1 cellular context compared by ENCODE assay signal in genomic region chr2:47174731-47175361, GRCh38.
TF ChIP-seq lines count a peak whose summit lies in the region.

No MANE protein-coding gene starts in this region.

TF ChIP-seq in K562, 482 proteins besides CTCF, POLR2A, EP300 and RAD21 (continued from another document):
- TF ChIP-seq BCLAF1 (IDR thresholded peaks at IDR 0.05; ENCODE audit: borderline replicate concordance in 1 of 2, control insufficient read depth in 1 of 2, low read depth in 2 of 2, low read length in 1 of 2) (no peak), SETDB1 (IDR thresholded peaks at IDR 0.05; ENCODE audit: low read length) (no peak), SRF (CRISPR knock-in tag; IDR thresholded peaks at IDR 0.05) (no peak), SMARCA4 (IDR thresholded peaks at IDR 0.05) (no peak), ZNF274 (IDR thresholded peaks at IDR 0.05; ENCODE audit: borderline replicate concordance, low read depth, low read length) (0 out of 2 replicates have a peak, but pooled peaks have one; percentile 16), PKNOX1 (IDR thresholded peaks at IDR 0.05) (no peak), CEBPB (tag; IDR thresholded peaks at IDR 0.05) (no peak), DPF2 (IDR thresholded peaks at IDR 0.05) (0 out of 2 replicates have a peak, but pooled peaks have one; percentile 16), SIN3A (IDR thresholded peaks at IDR 0.05; ENCODE audit: borderline replicate concordance in 2 of 2, control insufficient read depth in 1 of 2, low read depth in 2 of 2, low read length in 2 of 2) (peak in 1 of 2 experiments; percentile 49; a peak in 2 of 4 replicates), EGR1 (conservative IDR thresholded peaks at IDR 0.05) (peak; percentile 59), FOXK2 (conservative IDR thresholded peaks at IDR 0.05 in 1 of 2, IDR thresholded peaks at IDR 0.05 in 1 of 2; ENCODE audit: low read depth in 2 of 2) (0 out of 4 replicates have a peak, but pooled peaks of 1 of the 2 experiments have one; percentile 15), POLR2B (IDR thresholded peaks at IDR 0.05; ENCODE audit: low read depth, partially characterized antibody) (no peak), ZNF280B (CRISPR knock-in tag; IDR thresholded peaks at IDR 0.05) (no peak), EP400 (IDR thresholded peaks at IDR 0.05) (no peak)
- TF ChIP-seq, protein P1, sequence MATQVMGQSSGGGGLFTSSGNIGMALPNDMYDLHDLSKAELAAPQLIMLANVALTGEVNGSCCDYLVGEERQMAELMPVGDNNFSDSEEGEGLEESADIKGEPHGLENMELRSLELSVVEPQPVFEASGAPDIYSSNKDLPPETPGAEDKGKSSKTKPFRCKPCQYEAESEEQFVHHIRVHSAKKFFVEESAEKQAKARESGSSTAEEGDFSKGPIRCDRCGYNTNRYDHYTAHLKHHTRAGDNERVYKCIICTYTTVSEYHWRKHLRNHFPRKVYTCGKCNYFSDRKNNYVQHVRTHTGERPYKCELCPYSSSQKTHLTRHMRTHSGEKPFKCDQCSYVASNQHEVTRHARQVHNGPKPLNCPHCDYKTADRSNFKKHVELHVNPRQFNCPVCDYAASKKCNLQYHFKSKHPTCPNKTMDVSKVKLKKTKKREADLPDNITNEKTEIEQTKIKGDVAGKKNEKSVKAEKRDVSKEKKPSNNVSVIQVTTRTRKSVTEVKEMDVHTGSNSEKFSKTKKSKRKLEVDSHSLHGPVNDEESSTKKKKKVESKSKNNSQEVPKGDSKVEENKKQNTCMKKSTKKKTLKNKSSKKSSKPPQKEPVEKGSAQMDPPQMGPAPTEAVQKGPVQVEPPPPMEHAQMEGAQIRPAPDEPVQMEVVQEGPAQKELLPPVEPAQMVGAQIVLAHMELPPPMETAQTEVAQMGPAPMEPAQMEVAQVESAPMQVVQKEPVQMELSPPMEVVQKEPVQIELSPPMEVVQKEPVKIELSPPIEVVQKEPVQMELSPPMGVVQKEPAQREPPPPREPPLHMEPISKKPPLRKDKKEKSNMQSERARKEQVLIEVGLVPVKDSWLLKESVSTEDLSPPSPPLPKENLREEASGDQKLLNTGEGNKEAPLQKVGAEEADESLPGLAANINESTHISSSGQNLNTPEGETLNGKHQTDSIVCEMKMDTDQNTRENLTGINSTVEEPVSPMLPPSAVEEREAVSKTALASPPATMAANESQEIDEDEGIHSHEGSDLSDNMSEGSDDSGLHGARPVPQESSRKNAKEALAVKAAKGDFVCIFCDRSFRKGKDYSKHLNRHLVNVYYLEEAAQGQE (CRISPR knock-in tag; IDR thresholded peaks at IDR 0.05; ENCODE audit: low read depth), result no peak
- TF ChIP-seq, protein P2, sequence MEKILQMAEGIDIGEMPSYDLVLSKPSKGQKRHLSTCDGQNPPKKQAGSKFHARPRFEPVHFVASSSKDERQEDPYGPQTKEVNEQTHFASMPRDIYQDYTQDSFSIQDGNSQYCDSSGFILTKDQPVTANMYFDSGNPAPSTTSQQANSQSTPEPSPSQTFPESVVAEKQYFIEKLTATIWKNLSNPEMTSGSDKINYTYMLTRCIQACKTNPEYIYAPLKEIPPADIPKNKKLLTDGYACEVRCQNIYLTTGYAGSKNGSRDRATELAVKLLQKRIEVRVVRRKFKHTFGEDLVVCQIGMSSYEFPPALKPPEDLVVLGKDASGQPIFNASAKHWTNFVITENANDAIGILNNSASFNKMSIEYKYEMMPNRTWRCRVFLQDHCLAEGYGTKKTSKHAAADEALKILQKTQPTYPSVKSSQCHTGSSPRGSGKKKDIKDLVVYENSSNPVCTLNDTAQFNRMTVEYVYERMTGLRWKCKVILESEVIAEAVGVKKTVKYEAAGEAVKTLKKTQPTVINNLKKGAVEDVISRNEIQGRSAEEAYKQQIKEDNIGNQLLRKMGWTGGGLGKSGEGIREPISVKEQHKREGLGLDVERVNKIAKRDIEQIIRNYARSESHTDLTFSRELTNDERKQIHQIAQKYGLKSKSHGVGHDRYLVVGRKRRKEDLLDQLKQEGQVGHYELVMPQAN (IDR thresholded peaks at IDR 0.05; ENCODE audit: borderline replicate concordance), result 0 out of 2 replicates have a peak, but pooled peaks have one; percentile 36
